1 cellular context compared by ENCODE assay signal in genomic region chr10:112983444-112984056, GRCh38.
TF ChIP-seq lines count a peak whose summit lies in the region.

No MANE protein-coding gene starts in this region.

TF ChIP-seq in HEK293, 187 proteins besides CTCF, POLR2A, EP300 and RAD21 (continued from another document):
- no peak for TF ChIP-seq ZNF280C (tag by site-specific recombination; IDR thresholded peaks at IDR 0.05)
- TF ChIP-seq ZSCAN30 (tag by site-specific recombination; IDR thresholded peaks at IDR 0.05) = no peak
- no peak for TF ChIP-seq KLF1 (tag by site-specific recombination; IDR thresholded peaks at IDR 0.05)
- no peak for TF ChIP-seq ZNF26 (tag by site-specific recombination; IDR thresholded peaks at IDR 0.05)
- no peak for TF ChIP-seq ZNF449 (tag by site-specific recombination; IDR thresholded peaks at IDR 0.05)
- TF ChIP-seq ZNF585B (tag by site-specific recombination; IDR thresholded peaks at IDR 0.05) = no peak
- no peak for TF ChIP-seq ZNF169 (tag by site-specific recombination; IDR thresholded peaks at IDR 0.05)
- TF ChIP-seq ZNF558 (tag by site-specific recombination; IDR thresholded peaks at IDR 0.05) = no peak
- TF ChIP-seq ZBTB48 (tag by site-specific recombination; IDR thresholded peaks at IDR 0.05) = 0 out of 2 replicates have a peak, but pooled peaks have one; percentile 23
- no peak for TF ChIP-seq ZNF138 (tag by site-specific recombination; IDR thresholded peaks at IDR 0.05; ENCODE audit: borderline replicate concordance)
- no peak for TF ChIP-seq ZNF510 (tag by site-specific recombination; IDR thresholded peaks at IDR 0.05; ENCODE audit: insufficient replicate concordance)
- no peak for TF ChIP-seq ZNF398 (tag by site-specific recombination; IDR thresholded peaks at IDR 0.05)
- no peak for TF ChIP-seq YY1 (tag by site-specific recombination; IDR thresholded peaks at IDR 0.05)
- TF ChIP-seq RBAK (tag by site-specific recombination; IDR thresholded peaks at IDR 0.05) = no peak
- TF ChIP-seq ZNF571 (tag by site-specific recombination; IDR thresholded peaks at IDR 0.05) = no peak
- no peak for TF ChIP-seq ZBTB7A (tag by site-specific recombination; IDR thresholded peaks at IDR 0.05; ENCODE audit: low read depth)
TF ChIP-seq in HEK293: peak in this region for 12.
